Comparison of ENCODE assay signal across 1 cellular context in the genomic region with DNA sequence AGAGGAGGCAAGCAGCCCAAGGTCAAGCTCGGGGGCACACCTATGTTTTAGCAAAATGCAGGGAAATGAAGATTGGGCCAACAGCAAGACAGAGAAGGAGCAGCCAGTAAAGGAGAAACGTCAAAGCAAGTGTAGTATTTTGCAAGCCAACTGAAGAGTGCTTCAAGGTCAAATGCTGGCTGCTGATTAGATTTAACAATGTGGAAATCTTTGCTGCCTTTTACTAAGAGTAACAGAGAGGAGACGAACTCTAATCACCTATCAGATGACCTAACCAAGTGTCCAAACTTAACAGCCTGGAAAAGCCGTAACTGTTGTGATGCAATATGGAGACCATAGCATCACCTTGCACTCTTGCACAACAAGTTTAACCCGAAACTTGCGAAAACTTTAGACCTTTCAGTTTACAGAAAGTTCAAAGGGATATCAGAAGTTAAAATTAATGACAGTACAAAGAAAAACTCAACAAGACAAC.
TF ChIP-seq lines count a peak whose summit lies in the region.

No MANE protein-coding gene starts in this region.

TF ChIP-seq in HepG2, 621 proteins besides CTCF, POLR2A, EP300 and RAD21 (continued from another document and continues in another):
- TF ChIP-seq, protein P1, sequence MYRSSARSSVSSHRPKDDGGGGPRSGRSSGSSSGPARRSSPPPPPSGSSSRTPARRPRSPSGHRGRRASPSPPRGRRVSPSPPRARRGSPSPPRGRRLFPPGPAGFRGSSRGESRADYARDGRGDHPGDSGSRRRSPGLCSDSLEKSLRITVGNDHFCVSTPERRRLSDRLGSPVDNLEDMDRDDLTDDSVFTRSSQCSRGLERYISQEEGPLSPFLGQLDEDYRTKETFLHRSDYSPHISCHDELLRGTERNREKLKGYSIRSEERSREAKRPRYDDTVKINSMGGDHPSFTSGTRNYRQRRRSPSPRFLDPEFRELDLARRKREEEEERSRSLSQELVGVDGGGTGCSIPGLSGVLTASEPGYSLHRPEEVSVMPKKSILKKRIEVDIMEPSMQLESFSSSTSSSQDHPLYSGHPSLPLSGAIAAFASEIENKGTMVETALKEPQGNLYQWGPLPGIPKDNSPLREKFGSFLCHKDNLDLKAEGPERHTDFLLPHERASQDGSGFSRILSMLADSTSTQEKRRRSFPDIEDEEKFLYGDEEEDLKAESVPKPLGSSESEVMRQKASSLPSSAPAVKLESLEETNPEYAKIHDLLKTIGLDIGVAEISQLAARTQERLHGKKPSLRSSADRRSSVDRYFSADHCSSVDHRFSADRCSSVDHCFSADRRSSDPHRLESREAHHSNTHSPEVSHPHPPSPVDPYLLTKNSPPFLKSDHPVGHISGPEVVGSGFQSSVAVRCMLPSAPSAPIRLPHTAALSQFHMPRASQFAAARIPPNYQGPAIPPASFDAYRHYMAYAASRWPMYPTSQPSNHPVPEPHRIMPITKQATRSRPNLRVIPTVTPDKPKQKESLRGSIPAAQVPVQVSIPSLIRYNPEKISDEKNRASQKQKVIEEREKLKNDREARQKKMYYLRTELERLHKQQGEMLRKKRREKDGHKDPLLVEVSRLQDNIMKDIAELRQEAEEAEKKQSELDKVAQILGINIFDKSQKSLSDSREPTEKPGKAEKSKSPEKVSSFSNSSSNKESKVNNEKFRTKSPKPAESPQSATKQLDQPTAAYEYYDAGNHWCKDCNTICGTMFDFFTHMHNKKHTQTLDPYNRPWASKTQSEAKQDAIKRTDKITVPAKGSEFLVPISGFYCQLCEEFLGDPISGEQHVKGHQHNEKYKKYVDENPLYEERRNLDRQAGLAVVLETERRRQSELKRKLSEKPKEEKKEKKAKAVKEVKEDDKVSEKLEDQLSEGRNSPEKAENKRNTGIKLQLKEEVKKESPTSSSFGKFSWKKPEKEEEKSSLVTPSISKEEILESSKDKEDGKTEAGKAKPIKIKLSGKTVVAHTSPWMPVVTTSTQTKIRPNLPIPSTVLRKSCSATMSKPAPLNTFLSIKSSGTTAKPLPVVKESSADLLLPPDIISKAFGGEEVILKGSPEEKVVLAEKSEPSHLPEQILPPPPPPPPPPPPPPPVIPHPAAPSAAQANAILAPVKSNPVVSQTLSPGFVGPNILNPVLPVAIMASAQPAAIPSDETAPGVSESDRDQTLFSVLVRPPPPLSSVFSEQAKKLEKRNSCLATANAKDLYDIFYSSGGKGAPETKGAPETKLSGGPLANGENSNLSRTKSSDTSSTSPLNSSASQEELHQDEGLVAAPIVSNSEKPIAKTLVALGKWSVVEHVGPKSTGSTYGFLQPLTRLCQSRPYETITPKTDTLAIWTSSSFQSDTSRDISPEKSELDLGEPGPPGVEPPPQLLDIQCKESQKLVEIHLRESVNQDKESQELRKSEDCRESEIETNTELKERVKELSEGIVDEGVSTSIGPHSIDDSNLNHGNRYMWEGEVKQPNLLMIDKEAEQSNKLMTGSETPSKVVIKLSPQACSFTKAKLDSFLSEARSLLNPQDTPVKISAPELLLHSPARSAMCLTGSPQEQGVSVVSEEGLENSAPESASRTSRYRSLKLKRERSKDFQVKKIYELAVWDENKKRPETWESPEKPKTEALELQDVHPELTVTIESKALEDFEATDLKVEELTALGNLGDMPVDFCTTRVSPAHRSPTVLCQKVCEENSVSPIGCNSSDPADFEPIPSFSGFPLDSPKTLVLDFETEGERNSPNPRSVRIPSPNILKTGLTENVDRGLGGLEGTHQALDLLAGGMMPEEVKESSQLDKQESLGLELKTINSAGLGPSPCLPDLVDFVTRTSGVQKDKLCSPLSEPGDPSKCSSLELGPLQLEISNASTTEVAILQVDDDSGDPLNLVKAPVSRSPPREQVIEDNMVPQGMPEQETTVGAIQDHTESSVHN (CRISPR knock-in tag; IDR thresholded peaks at IDR 0.05) = no peak
- TF ChIP-seq, protein P2, sequence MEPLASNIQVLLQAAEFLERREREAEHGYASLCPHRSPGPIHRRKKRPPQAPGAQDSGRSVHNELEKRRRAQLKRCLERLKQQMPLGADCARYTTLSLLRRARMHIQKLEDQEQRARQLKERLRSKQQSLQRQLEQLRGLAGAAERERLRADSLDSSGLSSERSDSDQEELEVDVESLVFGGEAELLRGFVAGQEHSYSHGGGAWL (CRISPR knock-in tag; IDR thresholded peaks at IDR 0.05) = no peak
- TF ChIP-seq FOXJ3 (CRISPR knock-in tag; IDR thresholded peaks at IDR 0.05; ENCODE audit: borderline replicate concordance) (peak; percentile 98), NBN (conservative IDR thresholded peaks at IDR 0.05) (no peak), NR2F6 (IDR thresholded peaks at IDR 0.05) (peak; percentile 99), NR2F6 (CRISPR knock-in tag; IDR thresholded peaks at IDR 0.05) (peak; percentile 98), DNMT3B (CRISPR knock-in tag; conservative IDR thresholded peaks at IDR 0.05) (peak; percentile 90; the same call in 1 of the 2 replicates), MLLT10 (CRISPR knock-in tag; IDR thresholded peaks at IDR 0.05) (no peak; the same call in 1 of the 2 replicates), HOXA5 (CRISPR knock-in tag; IDR thresholded peaks at IDR 0.05) (peak; percentile 97), ZNF296 (CRISPR knock-in tag; conservative IDR thresholded peaks at IDR 0.05) (no peak), NAIF1 (CRISPR knock-in tag; IDR thresholded peaks at IDR 0.05; ENCODE audit: borderline replicate concordance) (0 out of 2 replicates have a peak, but pooled peaks have one; percentile 48), ZBTB38 (CRISPR knock-in tag; IDR thresholded peaks at IDR 0.05) (no peak), FIP1L1 (IDR thresholded peaks at IDR 0.05; ENCODE audit: borderline replicate concordance, insufficient read depth, low read depth, low read length) (no peak), ZNF644 (CRISPR knock-in tag; IDR thresholded peaks at IDR 0.05; ENCODE audit: low read depth) (peak; percentile 97), ZNF451 (CRISPR knock-in tag; IDR thresholded peaks at IDR 0.05) (peak; percentile 39; the same call in 1 of the 2 replicates), TRIM24 (CRISPR knock-in tag; IDR thresholded peaks at IDR 0.05) (peak; percentile 96), KLF11 (CRISPR knock-in tag; IDR thresholded peaks at IDR 0.05) (0 out of 2 replicates have a peak, but pooled peaks have one; percentile 52), ZNF75D (CRISPR knock-in tag; IDR thresholded peaks at IDR 0.05; ENCODE audit: borderline replicate concordance) (no peak), NONO (IDR thresholded peaks at IDR 0.05) (no peak), NONO (CRISPR knock-in tag; conservative IDR thresholded peaks at IDR 0.05) (peak; percentile 78), TMF1 (CRISPR knock-in tag; IDR thresholded peaks at IDR 0.05; ENCODE audit: low read depth) (peak; percentile 56; the same call in 1 of the 2 replicates), ZNF33A (CRISPR knock-in tag; IDR thresholded peaks at IDR 0.05; ENCODE audit: borderline replicate concordance) (no peak; the same call in 1 of the 2 replicates), MIXL1 (CRISPR knock-in tag; IDR thresholded peaks at IDR 0.05) (peak; percentile 99), ZSCAN9 (CRISPR knock-in tag; IDR thresholded peaks at IDR 0.05; ENCODE audit: borderline replicate concordance) (peak; percentile 84; the same call in 1 of the 2 replicates), ZNF552 (CRISPR knock-in tag; IDR thresholded peaks at IDR 0.05; ENCODE audit: borderline replicate concordance) (no peak), SMAD3 (CRISPR knock-in tag; IDR thresholded peaks at IDR 0.05) (peak; percentile 100), ZNF660 (CRISPR knock-in tag; IDR thresholded peaks at IDR 0.05; ENCODE audit: borderline replicate concordance, low read depth) (no peak), ZFY (CRISPR knock-in tag; IDR thresholded peaks at IDR 0.05) (peak; percentile 33; the same call in 1 of the 2 replicates)
- TF ChIP-seq, protein P3, sequence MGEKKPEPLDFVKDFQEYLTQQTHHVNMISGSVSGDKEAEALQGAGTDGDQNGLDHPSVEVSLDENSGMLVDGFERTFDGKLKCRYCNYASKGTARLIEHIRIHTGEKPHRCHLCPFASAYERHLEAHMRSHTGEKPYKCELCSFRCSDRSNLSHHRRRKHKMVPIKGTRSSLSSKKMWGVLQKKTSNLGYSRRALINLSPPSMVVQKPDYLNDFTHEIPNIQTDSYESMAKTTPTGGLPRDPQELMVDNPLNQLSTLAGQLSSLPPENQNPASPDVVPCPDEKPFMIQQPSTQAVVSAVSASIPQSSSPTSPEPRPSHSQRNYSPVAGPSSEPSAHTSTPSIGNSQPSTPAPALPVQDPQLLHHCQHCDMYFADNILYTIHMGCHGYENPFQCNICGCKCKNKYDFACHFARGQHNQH (CRISPR knock-in tag; IDR thresholded peaks at IDR 0.05) = peak; percentile 92
- TF ChIP-seq, protein P4, sequence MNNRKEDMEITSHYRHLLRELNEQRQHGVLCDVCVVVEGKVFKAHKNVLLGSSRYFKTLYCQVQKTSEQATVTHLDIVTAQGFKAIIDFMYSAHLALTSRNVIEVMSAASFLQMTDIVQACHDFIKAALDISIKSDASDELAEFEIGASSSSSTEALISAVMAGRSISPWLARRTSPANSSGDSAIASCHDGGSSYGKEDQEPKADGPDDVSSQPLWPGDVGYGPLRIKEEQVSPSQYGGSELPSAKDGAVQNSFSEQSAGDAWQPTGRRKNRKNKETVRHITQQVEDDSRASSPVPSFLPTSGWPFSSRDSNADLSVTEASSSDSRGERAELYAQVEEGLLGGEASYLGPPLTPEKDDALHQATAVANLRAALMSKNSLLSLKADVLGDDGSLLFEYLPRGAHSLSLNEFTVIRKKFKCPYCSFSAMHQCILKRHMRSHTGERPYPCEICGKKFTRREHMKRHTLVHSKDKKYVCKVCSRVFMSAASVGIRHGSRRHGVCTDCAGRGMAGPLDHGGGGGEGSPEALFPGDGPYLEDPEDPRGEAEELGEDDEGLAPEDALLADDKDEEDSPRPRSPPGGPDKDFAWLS (CRISPR knock-in tag; IDR thresholded peaks at IDR 0.05; ENCODE audit: borderline replicate concordance) = no peak
- TF ChIP-seq, protein P5, sequence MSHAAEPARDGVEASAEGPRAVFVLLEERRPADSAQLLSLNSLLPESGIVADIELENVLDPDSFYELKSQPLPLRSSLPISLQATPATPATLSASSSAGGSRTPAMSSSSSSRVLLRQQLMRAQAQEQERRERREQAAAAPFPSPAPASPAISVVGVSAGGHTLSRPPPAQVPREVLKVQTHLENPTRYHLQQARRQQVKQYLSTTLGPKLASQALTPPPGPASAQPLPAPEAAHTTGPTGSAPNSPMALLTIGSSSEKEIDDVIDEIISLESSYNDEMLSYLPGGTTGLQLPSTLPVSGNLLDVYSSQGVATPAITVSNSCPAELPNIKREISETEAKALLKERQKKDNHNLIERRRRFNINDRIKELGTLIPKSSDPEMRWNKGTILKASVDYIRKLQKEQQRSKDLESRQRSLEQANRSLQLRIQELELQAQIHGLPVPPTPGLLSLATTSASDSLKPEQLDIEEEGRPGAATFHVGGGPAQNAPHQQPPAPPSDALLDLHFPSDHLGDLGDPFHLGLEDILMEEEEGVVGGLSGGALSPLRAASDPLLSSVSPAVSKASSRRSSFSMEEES (CRISPR knock-in tag; IDR thresholded peaks at IDR 0.05) = peak; percentile 94
- TF ChIP-seq, protein P6, sequence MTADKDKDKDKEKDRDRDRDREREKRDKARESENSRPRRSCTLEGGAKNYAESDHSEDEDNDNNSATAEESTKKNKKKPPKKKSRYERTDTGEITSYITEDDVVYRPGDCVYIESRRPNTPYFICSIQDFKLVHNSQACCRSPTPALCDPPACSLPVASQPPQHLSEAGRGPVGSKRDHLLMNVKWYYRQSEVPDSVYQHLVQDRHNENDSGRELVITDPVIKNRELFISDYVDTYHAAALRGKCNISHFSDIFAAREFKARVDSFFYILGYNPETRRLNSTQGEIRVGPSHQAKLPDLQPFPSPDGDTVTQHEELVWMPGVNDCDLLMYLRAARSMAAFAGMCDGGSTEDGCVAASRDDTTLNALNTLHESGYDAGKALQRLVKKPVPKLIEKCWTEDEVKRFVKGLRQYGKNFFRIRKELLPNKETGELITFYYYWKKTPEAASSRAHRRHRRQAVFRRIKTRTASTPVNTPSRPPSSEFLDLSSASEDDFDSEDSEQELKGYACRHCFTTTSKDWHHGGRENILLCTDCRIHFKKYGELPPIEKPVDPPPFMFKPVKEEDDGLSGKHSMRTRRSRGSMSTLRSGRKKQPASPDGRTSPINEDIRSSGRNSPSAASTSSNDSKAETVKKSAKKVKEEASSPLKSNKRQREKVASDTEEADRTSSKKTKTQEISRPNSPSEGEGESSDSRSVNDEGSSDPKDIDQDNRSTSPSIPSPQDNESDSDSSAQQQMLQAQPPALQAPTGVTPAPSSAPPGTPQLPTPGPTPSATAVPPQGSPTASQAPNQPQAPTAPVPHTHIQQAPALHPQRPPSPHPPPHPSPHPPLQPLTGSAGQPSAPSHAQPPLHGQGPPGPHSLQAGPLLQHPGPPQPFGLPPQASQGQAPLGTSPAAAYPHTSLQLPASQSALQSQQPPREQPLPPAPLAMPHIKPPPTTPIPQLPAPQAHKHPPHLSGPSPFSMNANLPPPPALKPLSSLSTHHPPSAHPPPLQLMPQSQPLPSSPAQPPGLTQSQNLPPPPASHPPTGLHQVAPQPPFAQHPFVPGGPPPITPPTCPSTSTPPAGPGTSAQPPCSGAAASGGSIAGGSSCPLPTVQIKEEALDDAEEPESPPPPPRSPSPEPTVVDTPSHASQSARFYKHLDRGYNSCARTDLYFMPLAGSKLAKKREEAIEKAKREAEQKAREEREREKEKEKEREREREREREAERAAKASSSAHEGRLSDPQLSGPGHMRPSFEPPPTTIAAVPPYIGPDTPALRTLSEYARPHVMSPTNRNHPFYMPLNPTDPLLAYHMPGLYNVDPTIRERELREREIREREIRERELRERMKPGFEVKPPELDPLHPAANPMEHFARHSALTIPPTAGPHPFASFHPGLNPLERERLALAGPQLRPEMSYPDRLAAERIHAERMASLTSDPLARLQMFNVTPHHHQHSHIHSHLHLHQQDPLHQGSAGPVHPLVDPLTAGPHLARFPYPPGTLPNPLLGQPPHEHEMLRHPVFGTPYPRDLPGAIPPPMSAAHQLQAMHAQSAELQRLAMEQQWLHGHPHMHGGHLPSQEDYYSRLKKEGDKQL (CRISPR knock-in tag; IDR thresholded peaks at IDR 0.05; ENCODE audit: low read depth) = peak; percentile 95
- TF ChIP-seq, protein P7, sequence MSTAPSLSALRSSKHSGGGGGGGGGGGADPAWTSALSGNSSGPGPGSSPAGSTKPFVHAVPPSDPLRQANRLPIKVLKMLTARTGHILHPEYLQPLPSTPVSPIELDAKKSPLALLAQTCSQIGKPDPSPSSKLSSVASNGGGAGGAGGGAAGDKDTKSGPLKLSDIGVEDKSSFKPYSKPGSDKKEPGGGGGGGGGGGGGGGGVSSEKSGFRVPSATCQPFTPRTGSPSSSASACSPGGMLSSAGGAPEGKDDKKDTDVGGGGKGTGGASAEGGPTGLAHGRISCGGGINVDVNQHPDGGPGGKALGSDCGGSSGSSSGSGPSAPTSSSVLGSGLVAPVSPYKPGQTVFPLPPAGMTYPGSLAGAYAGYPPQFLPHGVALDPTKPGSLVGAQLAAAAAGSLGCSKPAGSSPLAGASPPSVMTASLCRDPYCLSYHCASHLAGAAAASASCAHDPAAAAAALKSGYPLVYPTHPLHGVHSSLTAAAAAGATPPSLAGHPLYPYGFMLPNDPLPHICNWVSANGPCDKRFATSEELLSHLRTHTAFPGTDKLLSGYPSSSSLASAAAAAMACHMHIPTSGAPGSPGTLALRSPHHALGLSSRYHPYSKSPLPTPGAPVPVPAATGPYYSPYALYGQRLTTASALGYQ (CRISPR knock-in tag; IDR thresholded peaks at IDR 0.05) = peak; percentile 96
- TF ChIP-seq, protein P8, sequence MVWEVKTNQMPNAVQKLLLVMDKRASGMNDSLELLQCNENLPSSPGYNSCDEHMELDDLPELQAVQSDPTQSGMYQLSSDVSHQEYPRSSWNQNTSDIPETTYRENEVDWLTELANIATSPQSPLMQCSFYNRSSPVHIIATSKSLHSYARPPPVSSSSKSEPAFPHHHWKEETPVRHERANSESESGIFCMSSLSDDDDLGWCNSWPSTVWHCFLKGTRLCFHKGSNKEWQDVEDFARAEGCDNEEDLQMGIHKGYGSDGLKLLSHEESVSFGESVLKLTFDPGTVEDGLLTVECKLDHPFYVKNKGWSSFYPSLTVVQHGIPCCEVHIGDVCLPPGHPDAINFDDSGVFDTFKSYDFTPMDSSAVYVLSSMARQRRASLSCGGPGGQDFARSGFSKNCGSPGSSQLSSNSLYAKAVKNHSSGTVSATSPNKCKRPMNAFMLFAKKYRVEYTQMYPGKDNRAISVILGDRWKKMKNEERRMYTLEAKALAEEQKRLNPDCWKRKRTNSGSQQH (CRISPR knock-in tag; IDR thresholded peaks at IDR 0.05; ENCODE audit: low read depth) = no peak
